ENCODE assay signal across 21 cellular contexts in genomic region chr2:140873915-140874531, GRCh38.
"Had no signal": no experiment of that assay in that cellular context is flagged by ENCODE, and none has a peak within 500 bp of the region (broad histone marks: within the 10 kb centered on the region; RNA-seq: fewer than 3 reads in every experiment).

No MANE protein-coding gene starts in this region.

- H3K4me3 ChIP-seq: coronary artery, heart left ventricle, left ventricle myocardium inferior, lower lobe of right lung, neural progenitor cell, ovary, right atrium auricular region, testis, tibial nerve, upper lobe of right lung, vagina had no signal

- H2AFZ ChIP-seq: neural progenitor cell had no signal

- H3K36me3 ChIP-seq: heart left ventricle, left ventricle myocardium inferior, lower lobe of right lung, neural progenitor cell, ovary, right atrium auricular region, tibial nerve, upper lobe of right lung, vagina had no signal

- DNase-seq: effector CD4-positive, alpha-beta T cell; heart left ventricle; hippocampal formation; islet precursor cell; left cardiac atrium; left ventricle myocardium inferior; lower lobe of right lung; midbrain; nucleus accumbens; ovary; stimulated activated CD4-positive, alpha-beta T cell treated with anti-CD3 and anti-CD28 coated beads, Interleukin-4, amount 100 ng/mL, for 1 hour; stimulated activated CD8-positive, alpha-beta memory T cell treated with anti-CD3 and anti-CD28 coated beads, Interleukin-4, amount 100 ng/mL, for 48 hours; testis; upper lobe of right lung had no signal

- H3K9me3 ChIP-seq: lower lobe of right lung, ovary, testis, upper lobe of right lung had no signal

- H3K4me1 ChIP-seq: heart left ventricle, left ventricle myocardium inferior, lower lobe of right lung, neural progenitor cell, right atrium auricular region, testis, tibial nerve, upper lobe of right lung, vagina had no signal

- H3K27me3 ChIP-seq: heart left ventricle, neural progenitor cell, ovary, right atrium auricular region, testis, tibial nerve, upper lobe of right lung, vagina had no signal

- H3K27ac ChIP-seq: coronary artery, heart left ventricle, left ventricle myocardium inferior, lower lobe of right lung, neural progenitor cell, ovary, right atrium auricular region, testis, tibial nerve, upper lobe of right lung, vagina had no signal

- ATAC-seq: heart left ventricle; left cardiac atrium; lower lobe of right lung; natural killer cell treated with Interleukin-12 subunit alpha and Interleukin-12 subunit beta and Interleukin-15 and Interleukin-18, amount 100 ng/mL, for 72 hours; stimulated activated effector memory CD8-positive, alpha-beta T cell treated with anti-CD3 and anti-CD28 coated beads, Interleukin-12 subunit alpha, Interleukin-12 subunit beta, amount 100 ng/mL, for 72 hours; upper lobe of right lung had no signal

- H3K9ac ChIP-seq: neural progenitor cell had no signal

- H3K4me2 ChIP-seq: neural progenitor cell had no signal
